Comparison of ENCODE assay signal across 1 cellular context in the genomic region with DNA sequence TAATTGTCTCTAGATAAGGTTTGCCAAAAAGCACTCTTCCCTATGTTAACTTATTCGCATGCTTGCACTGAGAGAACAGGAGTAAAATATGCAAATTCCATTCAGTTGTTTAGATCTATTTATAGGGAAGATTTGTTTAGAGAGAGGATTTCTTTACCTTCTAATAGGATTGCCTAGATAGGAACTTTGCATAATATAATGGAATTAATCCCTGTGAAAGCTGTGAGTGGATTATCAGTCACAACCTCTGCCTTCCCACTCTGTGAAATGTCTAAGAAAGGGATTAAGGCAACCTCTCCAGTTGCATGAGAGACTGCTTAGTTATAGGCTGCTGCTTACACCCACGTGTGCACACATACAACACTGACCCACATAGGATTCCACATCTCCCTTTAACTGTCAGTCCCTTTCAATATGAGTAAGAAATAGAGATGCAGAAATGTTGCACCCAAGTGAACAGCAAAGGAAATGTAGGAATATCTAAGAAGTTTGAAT.
TF ChIP-seq lines count a peak whose summit lies in the region.

No MANE protein-coding gene starts in this region.

TF ChIP-seq in GM23338, 12 proteins besides CTCF, POLR2A, EP300 and RAD21 (continued from another document):
- TF ChIP-seq, protein P1, sequence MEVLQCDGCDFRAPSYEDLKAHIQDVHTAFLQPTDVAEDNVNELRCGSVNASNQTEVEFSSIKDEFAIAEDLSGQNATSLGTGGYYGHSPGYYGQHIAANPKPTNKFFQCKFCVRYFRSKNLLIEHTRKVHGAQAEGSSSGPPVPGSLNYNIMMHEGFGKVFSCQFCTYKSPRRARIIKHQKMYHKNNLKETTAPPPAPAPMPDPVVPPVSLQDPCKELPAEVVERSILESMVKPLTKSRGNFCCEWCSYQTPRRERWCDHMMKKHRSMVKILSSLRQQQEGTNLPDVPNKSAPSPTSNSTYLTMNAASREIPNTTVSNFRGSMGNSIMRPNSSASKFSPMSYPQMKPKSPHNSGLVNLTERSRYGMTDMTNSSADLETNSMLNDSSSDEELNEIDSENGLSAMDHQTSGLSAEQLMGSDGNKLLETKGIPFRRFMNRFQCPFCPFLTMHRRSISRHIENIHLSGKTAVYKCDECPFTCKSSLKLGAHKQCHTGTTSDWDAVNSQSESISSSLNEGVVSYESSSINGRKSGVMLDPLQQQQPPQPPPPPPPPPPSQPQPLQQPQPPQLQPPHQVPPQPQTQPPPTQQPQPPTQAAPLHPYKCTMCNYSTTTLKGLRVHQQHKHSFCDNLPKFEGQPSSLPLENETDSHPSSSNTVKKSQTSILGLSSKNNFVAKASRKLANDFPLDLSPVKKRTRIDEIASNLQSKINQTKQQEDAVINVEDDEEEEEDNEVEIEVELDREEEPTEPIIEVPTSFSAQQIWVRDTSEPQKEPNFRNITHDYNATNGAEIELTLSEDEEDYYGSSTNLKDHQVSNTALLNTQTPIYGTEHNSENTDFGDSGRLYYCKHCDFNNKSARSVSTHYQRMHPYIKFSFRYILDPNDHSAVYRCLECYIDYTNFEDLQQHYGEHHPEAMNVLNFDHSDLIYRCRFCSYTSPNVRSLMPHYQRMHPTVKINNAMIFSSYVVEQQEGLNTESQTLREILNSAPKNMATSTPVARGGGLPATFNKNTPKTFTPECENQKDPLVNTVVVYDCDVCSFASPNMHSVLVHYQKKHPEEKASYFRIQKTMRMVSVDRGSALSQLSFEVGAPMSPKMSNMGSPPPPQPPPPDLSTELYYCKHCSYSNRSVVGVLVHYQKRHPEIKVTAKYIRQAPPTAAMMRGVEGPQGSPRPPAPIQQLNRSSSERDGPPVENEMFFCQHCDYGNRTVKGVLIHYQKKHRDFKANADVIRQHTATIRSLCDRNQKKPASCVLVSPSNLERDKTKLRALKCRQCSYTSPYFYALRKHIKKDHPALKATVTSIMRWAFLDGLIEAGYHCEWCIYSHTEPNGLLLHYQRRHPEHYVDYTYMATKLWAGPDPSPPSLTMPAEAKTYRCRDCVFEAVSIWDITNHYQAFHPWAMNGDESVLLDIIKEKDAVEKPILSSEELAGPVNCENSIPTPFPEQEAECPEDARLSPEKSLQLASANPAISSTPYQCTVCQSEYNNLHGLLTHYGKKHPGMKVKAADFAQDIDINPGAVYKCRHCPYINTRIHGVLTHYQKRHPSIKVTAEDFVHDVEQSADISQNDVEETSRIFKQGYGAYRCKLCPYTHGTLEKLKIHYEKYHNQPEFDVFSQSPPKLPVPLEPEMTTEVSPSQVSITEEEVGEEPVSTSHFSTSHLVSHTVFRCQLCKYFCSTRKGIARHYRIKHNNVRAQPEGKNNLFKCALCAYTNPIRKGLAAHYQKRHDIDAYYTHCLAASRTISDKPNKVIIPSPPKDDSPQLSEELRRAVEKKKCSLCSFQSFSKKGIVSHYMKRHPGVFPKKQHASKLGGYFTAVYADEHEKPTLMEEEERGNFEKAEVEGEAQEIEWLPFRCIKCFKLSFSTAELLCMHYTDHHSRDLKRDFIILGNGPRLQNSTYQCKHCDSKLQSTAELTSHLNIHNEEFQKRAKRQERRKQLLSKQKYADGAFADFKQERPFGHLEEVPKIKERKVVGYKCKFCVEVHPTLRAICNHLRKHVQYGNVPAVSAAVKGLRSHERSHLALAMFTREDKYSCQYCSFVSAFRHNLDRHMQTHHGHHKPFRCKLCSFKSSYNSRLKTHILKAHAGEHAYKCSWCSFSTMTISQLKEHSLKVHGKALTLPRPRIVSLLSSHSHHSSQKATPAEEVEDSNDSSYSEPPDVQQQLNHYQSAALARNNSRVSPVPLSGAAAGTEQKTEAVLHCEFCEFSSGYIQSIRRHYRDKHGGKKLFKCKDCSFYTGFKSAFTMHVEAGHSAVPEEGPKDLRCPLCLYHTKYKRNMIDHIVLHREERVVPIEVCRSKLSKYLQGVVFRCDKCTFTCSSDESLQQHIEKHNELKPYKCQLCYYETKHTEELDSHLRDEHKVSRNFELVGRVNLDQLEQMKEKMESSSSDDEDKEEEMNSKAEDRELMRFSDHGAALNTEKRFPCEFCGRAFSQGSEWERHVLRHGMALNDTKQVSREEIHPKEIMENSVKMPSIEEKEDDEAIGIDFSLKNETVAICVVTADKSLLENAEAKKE (CRISPR knock-in tag; IDR thresholded peaks at IDR 0.05): no peak
- no peak for TF ChIP-seq EZH2 (IDR thresholded peaks at IDR 0.05; ENCODE audit: low read depth, unreplicated experiment)
- no peak for TF ChIP-seq ZNF114 (CRISPR knock-in tag; IDR thresholded peaks at IDR 0.05)
- TF ChIP-seq, protein P2, sequence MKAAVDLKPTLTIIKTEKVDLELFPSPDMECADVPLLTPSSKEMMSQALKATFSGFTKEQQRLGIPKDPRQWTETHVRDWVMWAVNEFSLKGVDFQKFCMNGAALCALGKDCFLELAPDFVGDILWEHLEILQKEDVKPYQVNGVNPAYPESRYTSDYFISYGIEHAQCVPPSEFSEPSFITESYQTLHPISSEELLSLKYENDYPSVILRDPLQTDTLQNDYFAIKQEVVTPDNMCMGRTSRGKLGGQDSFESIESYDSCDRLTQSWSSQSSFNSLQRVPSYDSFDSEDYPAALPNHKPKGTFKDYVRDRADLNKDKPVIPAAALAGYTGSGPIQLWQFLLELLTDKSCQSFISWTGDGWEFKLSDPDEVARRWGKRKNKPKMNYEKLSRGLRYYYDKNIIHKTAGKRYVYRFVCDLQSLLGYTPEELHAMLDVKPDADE (IDR thresholded peaks at IDR 0.05): no peak
- no peak for TF ChIP-seq STAT1 (IDR thresholded peaks at IDR 0.05; ENCODE audit: unreplicated experiment)
- no peak for TF ChIP-seq JUNB (IDR thresholded peaks at IDR 0.05; ENCODE audit: unreplicated experiment)
- TF ChIP-seq, protein P3, sequence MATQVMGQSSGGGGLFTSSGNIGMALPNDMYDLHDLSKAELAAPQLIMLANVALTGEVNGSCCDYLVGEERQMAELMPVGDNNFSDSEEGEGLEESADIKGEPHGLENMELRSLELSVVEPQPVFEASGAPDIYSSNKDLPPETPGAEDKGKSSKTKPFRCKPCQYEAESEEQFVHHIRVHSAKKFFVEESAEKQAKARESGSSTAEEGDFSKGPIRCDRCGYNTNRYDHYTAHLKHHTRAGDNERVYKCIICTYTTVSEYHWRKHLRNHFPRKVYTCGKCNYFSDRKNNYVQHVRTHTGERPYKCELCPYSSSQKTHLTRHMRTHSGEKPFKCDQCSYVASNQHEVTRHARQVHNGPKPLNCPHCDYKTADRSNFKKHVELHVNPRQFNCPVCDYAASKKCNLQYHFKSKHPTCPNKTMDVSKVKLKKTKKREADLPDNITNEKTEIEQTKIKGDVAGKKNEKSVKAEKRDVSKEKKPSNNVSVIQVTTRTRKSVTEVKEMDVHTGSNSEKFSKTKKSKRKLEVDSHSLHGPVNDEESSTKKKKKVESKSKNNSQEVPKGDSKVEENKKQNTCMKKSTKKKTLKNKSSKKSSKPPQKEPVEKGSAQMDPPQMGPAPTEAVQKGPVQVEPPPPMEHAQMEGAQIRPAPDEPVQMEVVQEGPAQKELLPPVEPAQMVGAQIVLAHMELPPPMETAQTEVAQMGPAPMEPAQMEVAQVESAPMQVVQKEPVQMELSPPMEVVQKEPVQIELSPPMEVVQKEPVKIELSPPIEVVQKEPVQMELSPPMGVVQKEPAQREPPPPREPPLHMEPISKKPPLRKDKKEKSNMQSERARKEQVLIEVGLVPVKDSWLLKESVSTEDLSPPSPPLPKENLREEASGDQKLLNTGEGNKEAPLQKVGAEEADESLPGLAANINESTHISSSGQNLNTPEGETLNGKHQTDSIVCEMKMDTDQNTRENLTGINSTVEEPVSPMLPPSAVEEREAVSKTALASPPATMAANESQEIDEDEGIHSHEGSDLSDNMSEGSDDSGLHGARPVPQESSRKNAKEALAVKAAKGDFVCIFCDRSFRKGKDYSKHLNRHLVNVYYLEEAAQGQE (IDR thresholded peaks at IDR 0.05; ENCODE audit: unreplicated experiment): no peak
- TF ChIP-seq POLR2AphosphoS5 (IDR thresholded peaks at IDR 0.05; ENCODE audit: low read depth): no peak
- TF ChIP-seq EZH2phosphoT487 (IDR thresholded peaks at IDR 0.05; ENCODE audit: unreplicated experiment): no peak
